ENCODE assay signal across 11 cellular contexts in the genomic region with DNA sequence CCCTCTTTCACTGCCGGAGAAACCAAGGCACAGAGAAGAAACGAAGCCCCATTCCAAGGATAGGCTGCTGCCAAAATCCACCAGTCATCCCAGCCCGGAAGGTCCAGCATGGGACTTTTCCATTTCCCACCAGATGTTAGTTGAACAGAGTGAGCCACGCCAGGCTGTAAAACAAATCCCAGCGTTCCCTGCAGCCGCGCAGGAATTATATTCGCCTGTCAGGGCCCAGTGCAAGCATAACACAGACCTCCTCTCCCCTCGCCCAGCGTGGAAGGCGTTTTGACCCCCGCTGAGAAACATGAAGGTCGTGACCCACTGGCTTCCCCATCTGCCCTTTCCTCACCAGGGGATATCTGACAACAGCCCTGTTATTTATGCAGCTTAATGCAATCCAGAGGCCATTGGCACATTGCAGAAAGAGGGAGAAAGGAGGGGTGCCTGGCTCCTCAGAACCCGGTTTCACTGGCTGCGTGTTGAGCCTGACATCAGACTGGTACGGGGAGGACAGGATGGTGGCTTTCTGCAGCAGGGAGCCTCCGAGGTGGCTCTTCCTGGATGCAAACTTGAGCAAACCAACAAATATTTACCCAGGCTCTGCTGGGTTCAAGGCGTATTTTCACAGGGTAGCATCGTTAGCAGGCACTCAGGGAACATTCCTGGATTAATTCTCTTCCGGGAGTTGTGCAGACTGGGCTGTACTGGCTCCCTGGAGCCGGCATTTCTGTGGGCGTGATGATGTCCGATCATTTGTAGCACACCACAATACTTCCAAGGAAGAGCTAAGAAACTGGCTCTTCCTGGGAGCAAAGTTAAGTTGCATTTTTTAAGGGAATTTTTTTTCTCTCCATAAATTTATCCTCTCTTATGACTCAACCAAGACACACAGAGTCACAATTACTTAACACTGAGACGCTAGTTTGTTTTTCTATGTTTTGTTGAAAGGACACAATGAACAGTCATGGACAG.
DNase-seq lines count a peak whose midpoint lies in the region; ATAC-seq and TF ChIP-seq lines count a peak whose summit lies in the region.
"Had no signal": no experiment of that assay in that cellular context is flagged by ENCODE, and none has a peak within 500 bp of the region (broad histone marks: within the 10 kb centered on the region; RNA-seq: fewer than 3 reads in every experiment).

No MANE protein-coding gene starts in this region.

- peak overlapping the region; percentile 55 for H3K9ac ChIP-seq in muscle layer of colon (ENCODE audit: low read length)

- H3K9me3 ChIP-seq in AG04450 (ENCODE audit: control insufficient read depth, insufficient read depth, low read length) (no peaks in the 10 kb centered on the region), MG63 (no peaks in the 10 kb centered on the region), esophagus muscularis mucosa (no peaks in the 10 kb centered on the region), muscle layer of colon (ENCODE audit: low read length) (no peaks in the 10 kb centered on the region)
- H3K9me3 ChIP-seq: BE2C, spleen had no signal

- H3K36me3 ChIP-seq in MG63 (no peaks in the 10 kb centered on the region), esophagus muscularis mucosa (no peaks in the 10 kb centered on the region), muscle layer of colon (ENCODE audit: insufficient read depth, low read length) (no peaks in the 10 kb centered on the region)
- H3K36me3 ChIP-seq: BE2C, spleen had no signal

- H3K4me3 ChIP-seq in AG04450 (ENCODE audit: low read depth, low read length), result peak overlapping the region; percentile 7; the same call in 1 of the 2 replicates
- no peak overlapping the region for H3K4me3 ChIP-seq in MG63
- peak overlapping the region; percentile 7 to 20 (median 12) for H3K4me3 ChIP-seq in esophagus muscularis mucosa
- peak overlapping the region; percentile 4 to 36 for H3K4me3 ChIP-seq in muscle layer of colon (ENCODE audit: low read depth in 1 of 2, low read length in 2 of 2)
- H3K4me3 ChIP-seq: spleen had no signal

- WGBS in esophagus muscularis mucosa, result 32% methylated on average over 23 of the region's 24 CpGs

- ATAC-seq in GM21723 (IDR thresholded peaks at IDR 0.05; ENCODE audit: unreplicated experiment), result no peak
- ATAC-seq: naive thymus-derived CD4-positive, alpha-beta T cell had no signal

- POLR2A ChIA-PET in AG04450 (lab: Yijun Ruan, JAX), result interaction anchor here (0.8 to 1.4 kb wide), 7 partner anchors 22 to 211 kb away, joined by 3 to 6 read pairs (median 3); no protein-coding TSS in a partner anchor

- peak overlapping the region; percentile 90 for H3K27ac ChIP-seq in AG04450 (ENCODE audit: low read depth, low read length)
- peak overlapping the region in 3 of 4 donors; percentile 18 to 58 (median 44) for H3K27ac ChIP-seq in esophagus muscularis mucosa (replicated peaks in 1 of 4)
- H3K27ac ChIP-seq in muscle layer of colon (ENCODE audit: low read depth, low read length), result peak overlapping the region; percentile 81
- H3K27ac ChIP-seq: spleen had no signal

- no peak for DNase-seq in AG04450 (ENCODE audit: low read depth, low spot score)
- peak; percentile 64 for DNase-seq in MG63
- DNase-seq in esophagus muscularis mucosa (ENCODE audit: extremely low spot score), result no peak
- no peak for DNase-seq in NCI-H510A (lab: John Stamatoyannopoulos, UW)
- no peak for DNase-seq in cortex of kidney (lab: John Stamatoyannopoulos, UW)
- DNase-seq in HT-29 (ENCODE audit: low spot score), result no peak
- DNase-seq: BE2C; naive thymus-derived CD4-positive, alpha-beta T cell; spleen had no signal

- intact Hi-C loops in esophagus muscularis mucosa (cut with DNase I), result no loop called here

- H3K4me1 ChIP-seq in esophagus muscularis mucosa (peaks cover 1 to 45% (median 39%) of the 10 kb centered on the region in 4 donors), muscle layer of colon (ENCODE audit: insufficient read depth, low read length) (peaks cover 76% of the 10 kb centered on the region)
- H3K4me1 ChIP-seq: BE2C, spleen had no signal

- TF ChIP-seq CTCF in AG04450 (IDR thresholded peaks at IDR 0.05; ENCODE audit: low read depth, low read length) (no peak), esophagus muscularis mucosa (IDR thresholded peaks at IDR 0.05) (peak in 1 of 3 experiments; percentile 4)

- TF ChIP-seq POLR2A in esophagus muscularis mucosa (IDR thresholded peaks at IDR 0.05; ENCODE audit: low read depth), result no peak

- CTCF ChIA-PET in AG04450 (lab: Charles Lee), result no interaction called here

- H3K27me3 ChIP-seq in AG04450 (ENCODE audit: control insufficient read depth, insufficient read depth, low read length), result no peaks in the 10 kb centered on the region
- H3K27me3 ChIP-seq in MG63, result no peaks in the 10 kb centered on the region
- H3K27me3 ChIP-seq in esophagus muscularis mucosa, result no peaks in the 10 kb centered on the region
- no peaks in the 10 kb centered on the region for H3K27me3 ChIP-seq in muscle layer of colon (ENCODE audit: control insufficient read depth in 1 of 2, insufficient read depth in 2 of 2, low read length in 2 of 2)

- no peak for TF ChIP-seq EP300 in esophagus muscularis mucosa (IDR thresholded peaks at IDR 0.05)
